8 cellular contexts compared by ENCODE assay signal in genomic region chr2:68362069-68362468, GRCh38. TPM values are rescaled to one million over a fixed set of nuclear protein-coding genes. Genes with fewer than 3 reads are reported as not detected.
A peak's percentile ranks its signal among the peaks of the same experiment; 100 is the strongest.
DNase-seq lines count a peak whose midpoint lies in the region; ATAC-seq and TF ChIP-seq lines count a peak whose summit lies in the region.

No MANE protein-coding gene starts in this region.

- H3K36me3 Mint-ChIP-seq in activated naive CD8-positive, alpha-beta T cell treated with anti-CD3 and anti-CD28 coated beads for 36 hours = no peaks in the 10 kb centered on the region

- ATAC-seq in right cardiac atrium = peak; percentile 81 to 82
- peak in 1 of 2 donors; percentile 52 for ATAC-seq in gastrocnemius medialis
- no peak for ATAC-seq in HG02970 (IDR thresholded peaks at IDR 0.05; ENCODE audit: low FRiP score, unreplicated experiment)

- H3K9me3 ChIP-seq in HEK293 (ENCODE audit: control insufficient read depth, insufficient read depth, low read depth, low read length) = no peaks in the 10 kb centered on the region
- no peaks in the 10 kb centered on the region for H3K9me3 ChIP-seq in right cardiac atrium (ENCODE audit: control insufficient read depth, low read length)
- H3K9me3 ChIP-seq in gastrocnemius medialis = no peaks in the 10 kb centered on the region

- H3K4me1 Mint-ChIP-seq in activated naive CD8-positive, alpha-beta T cell treated with anti-CD3 and anti-CD28 coated beads for 36 hours = peaks cover 29% of the 10 kb centered on the region

- DNase-seq in GF-D8 (lab: John Stamatoyannopoulos, UW) = peak; percentile 53
- peak; percentile 76 for DNase-seq in NCI-H1048 (lab: John Stamatoyannopoulos, UW)
- DNase-seq in T follicular helper cell (ENCODE audit: low read depth) = peak; percentile 66
- peak; percentile 72 for DNase-seq in activated naive CD8-positive, alpha-beta T cell treated with anti-CD3 and anti-CD28 coated beads for 36 hours
- DNase-seq in right cardiac atrium = peak; percentile 76 to 94 (median 89)
- peak; percentile 21 to 34 for DNase-seq in gastrocnemius medialis

- in situ Hi-C loops in gastrocnemius medialis (cut with MboI; ENCODE audit: low sequenced_read_pairs in 4 of 4) = loop anchor here in 2 of 4 donors (10.0 kb wide), 1 partner anchor 83 kb away; no protein-coding TSS in a partner anchor

- H3K4me3 Mint-ChIP-seq in activated naive CD8-positive, alpha-beta T cell treated with anti-CD3 and anti-CD28 coated beads for 36 hours = peak overlapping the region; percentile 55

- no peaks in the 10 kb centered on the region for H3K9me3 Mint-ChIP-seq in activated naive CD8-positive, alpha-beta T cell treated with anti-CD3 and anti-CD28 coated beads for 36 hours

- H3K4me1 ChIP-seq in HEK293 (ENCODE audit: control insufficient read depth, insufficient read depth, low read length) = no peaks in the 10 kb centered on the region
- H3K4me1 ChIP-seq in right cardiac atrium (ENCODE audit: control insufficient read depth, insufficient read depth, low read length) = no peaks in the 10 kb centered on the region
- H3K4me1 ChIP-seq in gastrocnemius medialis = no peaks in the 10 kb centered on the region

- no peak overlapping the region for H3K27ac ChIP-seq in HEK293 (ENCODE audit: extremely low read depth, low read depth, low read length)
- no peak overlapping the region for H3K27ac ChIP-seq in right cardiac atrium (ENCODE audit: low read length)
- no peak overlapping the region for H3K27ac ChIP-seq in gastrocnemius medialis

- H3K4me3 ChIP-seq in HEK293 (ENCODE audit: low read depth, low read length) = no peak overlapping the region
- no peak overlapping the region for H3K4me3 ChIP-seq in right cardiac atrium (ENCODE audit: low read length)
- H3K4me3 ChIP-seq in gastrocnemius medialis = no peak overlapping the region

- POLR2A ChIA-PET in HEK293 (lab: Yijun Ruan, JAX) = no interaction called here

- H3K27ac Mint-ChIP-seq in activated naive CD8-positive, alpha-beta T cell treated with anti-CD3 and anti-CD28 coated beads for 36 hours = peak overlapping the region; percentile 79

- TF ChIP-seq CTCF in HEK293 (tag by site-specific recombination; IDR thresholded peaks at IDR 0.05) (peak; percentile 39; the same call in 1 of the 2 replicates), gastrocnemius medialis (IDR thresholded peaks at IDR 0.05 in 4 of 5, conservative IDR thresholded peaks at IDR 0.05 in 1 of 5) (peak; percentile 31 to 55 (median 46))

- no peak for TF ChIP-seq POLR2A in gastrocnemius medialis (IDR thresholded peaks at IDR 0.05)

- WGBS in right cardiac atrium = 30% methylated on average over 12 of the region's 12 CpGs

- no peaks in the 10 kb centered on the region for H3K36me3 ChIP-seq in HEK293 (ENCODE audit: control insufficient read depth in 2 of 2, insufficient read depth in 1 of 2, low read length in 2 of 2)
- no peaks in the 10 kb centered on the region for H3K36me3 ChIP-seq in gastrocnemius medialis

- intact Hi-C loops in right cardiac atrium (cut with DNase I) = loop anchor here (5.0 kb wide), 3 partner anchors 70 to 80 kb away; no protein-coding TSS in a partner anchor
- intact Hi-C loops in gastrocnemius medialis (cut with DNase I; ENCODE audit: low total_unique reads) = loop anchor here (5.0 kb wide), 1 partner anchor 75 kb away; no protein-coding TSS in a partner anchor

- peaks cover 28% of the 10 kb centered on the region for H3K27me3 Mint-ChIP-seq in activated naive CD8-positive, alpha-beta T cell treated with anti-CD3 and anti-CD28 coated beads for 36 hours

- H3K27me3 ChIP-seq in right cardiac atrium (ENCODE audit: control insufficient read depth, insufficient read depth) (no peaks in the 10 kb centered on the region), gastrocnemius medialis (no peaks in the 10 kb centered on the region)

- CTCF ChIA-PET in HEK293 (lab: Yijun Ruan, JAX) = interaction anchor here (0.7 to 3.1 kb wide), 5 partner anchors 22 to 409 kb away, joined by 3 to 18 read pairs (median 6); no protein-coding TSS in a partner anchor

TF ChIP-seq in HEK293, 187 proteins besides CTCF, POLR2A, EP300 and RAD21 (continues in another document):
- TF ChIP-seq ZBTB17 (tag by site-specific recombination; IDR thresholded peaks at IDR 0.05) (peak; percentile 37; the same call in 1 of the 2 replicates), HOXA7 (CRISPR knock-in tag; IDR thresholded peaks at IDR 0.05; ENCODE audit: borderline replicate concordance) (no peak), ZNF580 (tag by site-specific recombination; IDR thresholded peaks at IDR 0.05) (no peak), ZNF660 (tag by site-specific recombination; IDR thresholded peaks at IDR 0.05) (0 out of 2 replicates have a peak, but pooled peaks have one; percentile 12), ZNF529 (tag by site-specific recombination; IDR thresholded peaks at IDR 0.05; ENCODE audit: insufficient replicate concordance) (no peak), ZNF155 (tag by site-specific recombination; IDR thresholded peaks at IDR 0.05) (no peak), ZNF362 (tag by site-specific recombination; IDR thresholded peaks at IDR 0.05) (no peak), ZNF792 (tag by site-specific recombination; IDR thresholded peaks at IDR 0.05) (no peak), SCRT1 (tag by site-specific recombination; IDR thresholded peaks at IDR 0.05; ENCODE audit: borderline replicate concordance) (no peak), ZNF514 (tag by site-specific recombination; IDR thresholded peaks at IDR 0.05) (no peak), GLIS2 (tag by site-specific recombination; IDR thresholded peaks at IDR 0.05) (no peak), ZBTB44 (tag by site-specific recombination; IDR thresholded peaks at IDR 0.05) (no peak), ZNF610 (tag by site-specific recombination; IDR thresholded peaks at IDR 0.05; ENCODE audit: borderline replicate concordance) (0 out of 2 replicates have a peak, but pooled peaks have one; percentile 24), ZXDB (tag by site-specific recombination; IDR thresholded peaks at IDR 0.05) (no peak), ZNF169 (tag by site-specific recombination; IDR thresholded peaks at IDR 0.05) (no peak), GFI1B (tag by site-specific recombination; IDR thresholded peaks at IDR 0.05) (no peak)
- TF ChIP-seq, protein P1, sequence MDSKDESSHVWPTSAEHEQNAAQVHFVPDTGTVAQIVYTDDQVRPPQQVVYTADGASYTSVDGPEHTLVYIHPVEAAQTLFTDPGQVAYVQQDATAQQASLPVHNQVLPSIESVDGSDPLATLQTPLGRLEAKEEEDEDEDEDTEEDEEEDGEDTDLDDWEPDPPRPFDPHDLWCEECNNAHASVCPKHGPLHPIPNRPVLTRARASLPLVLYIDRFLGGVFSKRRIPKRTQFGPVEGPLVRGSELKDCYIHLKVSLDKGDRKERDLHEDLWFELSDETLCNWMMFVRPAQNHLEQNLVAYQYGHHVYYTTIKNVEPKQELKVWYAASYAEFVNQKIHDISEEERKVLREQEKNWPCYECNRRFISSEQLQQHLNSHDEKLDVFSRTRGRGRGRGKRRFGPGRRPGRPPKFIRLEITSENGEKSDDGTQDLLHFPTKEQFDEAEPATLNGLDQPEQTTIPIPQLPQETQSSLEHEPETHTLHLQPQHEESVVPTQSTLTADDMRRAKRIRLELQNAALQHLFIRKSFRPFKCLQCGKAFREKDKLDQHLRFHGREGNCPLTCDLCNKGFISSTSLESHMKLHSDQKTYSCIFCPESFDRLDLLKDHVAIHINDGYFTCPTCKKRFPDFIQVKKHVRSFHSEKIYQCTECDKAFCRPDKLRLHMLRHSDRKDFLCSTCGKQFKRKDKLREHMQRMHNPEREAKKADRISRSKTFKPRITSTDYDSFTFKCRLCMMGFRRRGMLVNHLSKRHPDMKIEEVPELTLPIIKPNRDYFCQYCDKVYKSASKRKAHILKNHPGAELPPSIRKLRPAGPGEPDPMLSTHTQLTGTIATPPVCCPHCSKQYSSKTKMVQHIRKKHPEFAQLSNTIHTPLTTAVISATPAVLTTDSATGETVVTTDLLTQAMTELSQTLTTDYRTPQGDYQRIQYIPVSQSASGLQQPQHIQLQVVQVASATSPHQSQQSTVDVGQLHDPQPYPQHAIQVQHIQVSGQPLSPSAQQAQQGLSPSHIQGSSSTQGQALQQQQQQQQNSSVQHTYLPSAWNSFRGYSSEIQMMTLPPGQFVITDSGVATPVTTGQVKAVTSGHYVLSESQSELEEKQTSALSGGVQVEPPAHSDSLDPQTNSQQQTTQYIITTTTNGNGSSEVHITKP (tag by site-specific recombination; IDR thresholded peaks at IDR 0.05) = no peak

RNA-seq across cellular contexts. Expression of gene PLEK, which starts 3.0 kb away (rescaled TPM):
- total RNA-seq in activated naive CD8-positive, alpha-beta T cell treated with anti-CD3 and anti-CD28 coated beads for 36 hours = 1 to 10 TPM; 2.2 to 2.3 TPM
- total RNA-seq in right cardiac atrium = 1 to 10 TPM; 4.0 to 6.6 (median 4.3) TPM
- polyA plus RNA-seq in right cardiac atrium = 1.3 TPM
- 1 to 10 TPM in 3 of 4 donors, under 1 TPM in 1; 0.68 to 4.7 (median 2.2) TPM for total RNA-seq in gastrocnemius medialis

RNA-seq across cellular contexts. Expression of gene CNRIP1, which starts 42.3 kb away (rescaled TPM):
- total RNA-seq in activated naive CD8-positive, alpha-beta T cell treated with anti-CD3 and anti-CD28 coated beads for 36 hours = not detected
- total RNA-seq in right cardiac atrium = 10 to 100 TPM; 16.9 to 24.1 (median 20.0) TPM
- 16.8 TPM for polyA plus RNA-seq in right cardiac atrium
- total RNA-seq in gastrocnemius medialis = 1 to 10 TPM; 4.7 to 7.6 (median 6.5) TPM

Comparison
In these comparisons a context has a peak if more than half of its experiments do, and no peak if none do; other contexts are left out.
1. DNase-seq: peak in every context shown above with its lines; median percentile 89 in right cardiac atrium; 76 in NCI-H1048; 72 in activated naive CD8-positive, alpha-beta T cell treated with anti-CD3 and anti-CD28 coated beads for 36 hours; 66 in T follicular helper cell; 53 in GF-D8; 28 in gastrocnemius medialis.
2. RNA of gene CNRIP1, which starts 42.3 kb away (total RNA-seq): 16.9 to 24.1 TPM in right cardiac atrium and 4.7 to 7.6 TPM in gastrocnemius medialis; not detected in activated naive CD8-positive, alpha-beta T cell treated with anti-CD3 and anti-CD28 coated beads for 36 hours; every median in the first group is over 4 times any median in the second.